ENCODE assay signal across 8 cellular contexts in genomic region chr4:10460313-10461047, GRCh38. TPM values are rescaled to one million over a fixed set of nuclear protein-coding genes. Genes with fewer than 3 reads are reported as not detected.
DNase-seq lines count a peak whose midpoint lies in the region; ATAC-seq, FAIRE-seq and TF ChIP-seq lines count a peak whose summit lies in the region.

No MANE protein-coding gene starts in this region.

- no peaks in the 10 kb centered on the region for H3K27me3 ChIP-seq in OCI-LY1 (ENCODE audit: insufficient read depth, low read length)
- peaks cover 20% of the 10 kb centered on the region for H3K27me3 ChIP-seq in osteoblast (ENCODE audit: insufficient read depth, low read length)

- peak overlapping the region; percentile 67 for H3K4me2 ChIP-seq in OCI-LY1 (ENCODE audit: low read length)
- H3K4me2 ChIP-seq in osteoblast (ENCODE audit: insufficient read depth, low read length): no peak overlapping the region

- peaks cover 49% of the 10 kb centered on the region for H3K27me3 Mint-ChIP-seq in brain

- FAIRE-seq in urothelium cell line (lab: Jason Lieb, UNC): no peak

- H3K4me1 ChIP-seq in OCI-LY1 (ENCODE audit: insufficient read depth, low read length, severe bottlenecking) (peaks cover 22% of the 10 kb centered on the region), osteoblast (ENCODE audit: insufficient read depth, low read length) (no peaks in the 10 kb centered on the region)

- H3K9me2 ChIP-seq in OCI-LY1 (ENCODE audit: low read depth, low read length): no peaks in the 10 kb centered on the region

- H3K4me1 Mint-ChIP-seq in brain: peaks cover 17% of the 10 kb centered on the region

- H3K79me2 ChIP-seq in OCI-LY1 (ENCODE audit: insufficient read depth, low read length): no peaks in the 10 kb centered on the region
- peaks cover 10% of the 10 kb centered on the region for H3K79me2 ChIP-seq in osteoblast (ENCODE audit: insufficient read depth, low read length)

- DNase-seq in GM13977 (ENCODE audit: low spot score) (peak; percentile 21), osteoblast (ENCODE audit: insufficient read length, low spot score, missing footprints) (peak; percentile 62), occipital lobe (lab: John Stamatoyannopoulos, UW) (no peak), urothelium cell line (ENCODE audit: low spot score) (no peak)

- H3K9ac ChIP-seq in OCI-LY1 (ENCODE audit: low read length): peak overlapping the region; percentile 37; the same call in 1 of the 2 replicates

- H3K27ac Mint-ChIP-seq in brain: peak overlapping the region in 1 of 5 experiments; percentile 41

- H3K36me3 ChIP-seq in OCI-LY1 (ENCODE audit: insufficient read depth, low read length): no peaks in the 10 kb centered on the region
- no peaks in the 10 kb centered on the region for H3K36me3 ChIP-seq in osteoblast (ENCODE audit: insufficient read depth, low read length)

- no peaks in the 10 kb centered on the region for H3K9me3 ChIP-seq in OCI-LY1 (ENCODE audit: low read length)
- H3K9me3 ChIP-seq in osteoblast (ENCODE audit: low read depth, low read length): peaks cover 5% of the 10 kb centered on the region

- peak overlapping the region; percentile 45 for H3K4me3 ChIP-seq in OCI-LY1 (ENCODE audit: low read depth, low read length, poor library complexity, severe bottlenecking)
- no peak overlapping the region for H3K4me3 ChIP-seq in osteoblast (ENCODE audit: insufficient read depth, low read length)

- no peak overlapping the region for H3K27ac ChIP-seq in OCI-LY1 (ENCODE audit: low read depth, low read length, poor library complexity, severe bottlenecking)
- H3K27ac ChIP-seq in osteoblast (ENCODE audit: low read depth, low read length): no peak overlapping the region

- H2AFZ ChIP-seq in OCI-LY1 (ENCODE audit: low read length): no peak overlapping the region
- H2AFZ ChIP-seq in osteoblast (ENCODE audit: low read length): no peak overlapping the region

- H3K36me3 Mint-ChIP-seq in brain: peaks cover 12% of the 10 kb centered on the region

- TF ChIP-seq CTCF in GM13977 (IDR thresholded peaks at IDR 0.05; ENCODE audit: extremely low read depth, insufficient read depth, missing control alignments) (no peak), OCI-LY1 (IDR thresholded peaks at IDR 0.05; ENCODE audit: low read length) (no peak), brain (conservative IDR thresholded peaks at IDR 0.05) (no peak), osteoblast (IDR thresholded peaks at IDR 0.05; ENCODE audit: extremely low read depth, low read depth, low read length) (no peak)

- no peaks in the 10 kb centered on the region for H4K20me1 ChIP-seq in OCI-LY1 (ENCODE audit: insufficient read depth, low read length)
- H4K20me1 ChIP-seq in osteoblast (ENCODE audit: insufficient read depth, low read length): no peaks in the 10 kb centered on the region

- in situ Hi-C loops in GM13977 (cut with MboI; ENCODE audit: low pct_unique_long_range_greater_than_20kb, low sequenced_read_pairs, unreplicated experiment): no loop called here

- peak overlapping the region; percentile 34 to 73 (median 64) for H3K4me3 Mint-ChIP-seq in brain

- H3F3A ChIP-seq in OCI-LY1 (ENCODE audit: insufficient read depth, low read length): no peaks in the 10 kb centered on the region

- H3K9me3 Mint-ChIP-seq in brain: peaks cover 23 to 53% (median 46%) of the 10 kb centered on the region in 5 experiments

- ATAC-seq in GM19328 (IDR thresholded peaks at IDR 0.05; ENCODE audit: unreplicated experiment) (no peak), HG03571 (IDR thresholded peaks at IDR 0.05; ENCODE audit: unreplicated experiment) (no peak)

RNA-seq across cellular contexts. Expression of gene ZNF518B, which starts 3.3 kb away (rescaled TPM):
- 10.7 TPM for polyA plus RNA-seq in brain (ENCODE audit: insufficient read depth, low read depth, low replicate concordance)
- 24.8 and 25.3 TPM in 2 replicates for total RNA-seq in osteoblast
- total RNA-seq in occipital lobe: 126 TPM

Comparison
In these comparisons a context has a peak if more than half of its experiments do, and no peak if none do; other contexts are left out.
1. DNase-seq: peak in GM13977 (single experiment) and osteoblast (single experiment); none in occipital lobe (single experiment) and urothelium cell line (single experiment).